17 cellular contexts compared by ENCODE assay signal in genomic region chr18:50284226-50284885, GRCh38. TPM values are rescaled to one million over a fixed set of nuclear protein-coding genes. Genes with fewer than 3 reads are reported as not detected.
DNase-seq lines count a peak whose midpoint lies in the region; ATAC-seq and TF ChIP-seq lines count a peak whose summit lies in the region.
"Had no signal": no experiment of that assay in that cellular context is flagged by ENCODE, and none has a peak within 500 bp of the region (broad histone marks: within the 10 kb centered on the region; RNA-seq: fewer than 3 reads in every experiment).

No MANE protein-coding gene starts in this region.

- no peak overlapping the region for H3K4me3 ChIP-seq in CD4-positive, alpha-beta memory T cell (ENCODE audit: low read length in 2 of 2)
- H3K4me3 ChIP-seq: colonic mucosa, gastroesophageal sphincter, left lung had no signal

- peaks cover 0 to 2% (median 0%) of the 10 kb centered on the region in 8 donors for H3K9me3 Mint-ChIP-seq in CD4-positive, alpha-beta memory T cell
- H3K9me3 Mint-ChIP-seq in activated T-helper 2 cell treated with anti-CD3 and anti-CD28 coated beads, Interferon-gamma antibody, Interleukin-2, Interleukin-4, amounts not matched to agents 10 μg/mL and 5 μg/mL and 100 μg/mL, durations not matched to agents 14 hours and 24 hours and 36 hours: no peaks in the 10 kb centered on the region
- no peaks in the 10 kb centered on the region for H3K9me3 Mint-ChIP-seq in mesothelial cell of epicardium
- H3K9me3 Mint-ChIP-seq: stimulated activated naive CD8-positive, alpha-beta T cell treated with anti-CD3 and anti-CD28 coated beads, Interleukin-15, amount 100 ng/mL, for 72 hours had no signal

- no peaks in the 10 kb centered on the region for H3K27me3 Mint-ChIP-seq in CD4-positive, alpha-beta memory T cell
- no peaks in the 10 kb centered on the region for H3K27me3 Mint-ChIP-seq in activated T-helper 2 cell treated with anti-CD3 and anti-CD28 coated beads, Interferon-gamma antibody, Interleukin-2, Interleukin-4, amounts not matched to agents 10 μg/mL and 5 μg/mL and 100 μg/mL, durations not matched to agents 14 hours and 24 hours and 36 hours (ENCODE audit: low read depth)
- no peaks in the 10 kb centered on the region for H3K27me3 Mint-ChIP-seq in mesothelial cell of epicardium (ENCODE audit: low read depth)
- H3K27me3 Mint-ChIP-seq: stimulated activated naive CD8-positive, alpha-beta T cell treated with anti-CD3 and anti-CD28 coated beads, Interleukin-15, amount 100 ng/mL, for 72 hours had no signal

- intact Hi-C loops in CD4-positive, alpha-beta memory T cell (cut with micrococcal nuclease): loop anchor here (10.0 kb wide), 1 partner anchor 1340 kb away; no protein-coding TSS in a partner anchor
- intact Hi-C loops in activated T-helper 2 cell treated with anti-CD3 and anti-CD28 coated beads, Interferon-gamma antibody, Interleukin-2, Interleukin-4, amounts not matched to agents 10 μg/mL and 5 μg/mL and 100 μg/mL, durations not matched to agents 14 hours and 24 hours and 36 hours (cut with micrococcal nuclease): loop anchor here (10.0 kb wide), 4 partner anchors 470 to 1750 kb away; partner anchors contain the start of genes ACAA2, CTIF and RPL17

- in situ Hi-C loops in GM13977 (cut with MboI; ENCODE audit: low pct_unique_long_range_greater_than_20kb, low sequenced_read_pairs, unreplicated experiment): loop anchor here (10.0 kb wide), 1 partner anchor 70 kb away; no protein-coding TSS in a partner anchor

- peaks cover 37% of the 10 kb centered on the region for H3K4me1 ChIP-seq in CD4-positive, alpha-beta memory T cell (ENCODE audit: insufficient read depth, low read length)

- H3K27me3 ChIP-seq in CD4-positive, alpha-beta memory T cell (ENCODE audit: insufficient read depth, low read length): no peaks in the 10 kb centered on the region
- H3K27me3 ChIP-seq: colonic mucosa, gastroesophageal sphincter, left lung had no signal

- no peak overlapping the region for H3K27ac ChIP-seq in CD4-positive, alpha-beta memory T cell (ENCODE audit: low read depth, low read length)
- H3K27ac ChIP-seq: colonic mucosa, gastroesophageal sphincter, left lung, parathyroid adenoma had no signal

- H3K27ac Mint-ChIP-seq in CD4-positive, alpha-beta memory T cell: peak overlapping the region in 6 of 7 donors; percentile 17 to 91 (median 76)
- H3K27ac Mint-ChIP-seq in activated T-helper 2 cell treated with anti-CD3 and anti-CD28 coated beads, Interferon-gamma antibody, Interleukin-2, Interleukin-4, amounts not matched to agents 10 μg/mL and 5 μg/mL and 100 μg/mL, durations not matched to agents 14 hours and 24 hours and 36 hours: no peak overlapping the region
- H3K27ac Mint-ChIP-seq in mesothelial cell of epicardium: no peak overlapping the region

- H3K4me3 Mint-ChIP-seq in CD4-positive, alpha-beta memory T cell: peak overlapping the region in 6 of 8 donors; percentile 28 to 78 (median 56)
- H3K4me3 Mint-ChIP-seq in activated T-helper 2 cell treated with anti-CD3 and anti-CD28 coated beads, Interferon-gamma antibody, Interleukin-2, Interleukin-4, amounts not matched to agents 10 μg/mL and 5 μg/mL and 100 μg/mL, durations not matched to agents 14 hours and 24 hours and 36 hours (ENCODE audit: low read depth): peak overlapping the region; percentile 33
- H3K4me3 Mint-ChIP-seq in mesothelial cell of epicardium: peak overlapping the region; percentile 37

- no peaks in the 10 kb centered on the region for H3K9me3 ChIP-seq in CD4-positive, alpha-beta memory T cell (ENCODE audit: control insufficient read depth in 1 of 2, low read length in 2 of 2)
- H3K9me3 ChIP-seq: colonic mucosa, gastroesophageal sphincter, left lung had no signal

- no peak for ATAC-seq in HG02763 (IDR thresholded peaks at IDR 0.05; ENCODE audit: unreplicated experiment)
- ATAC-seq in HG03378 (IDR thresholded peaks at IDR 0.05; ENCODE audit: unreplicated experiment): no peak
- ATAC-seq: gastroesophageal sphincter; HepG2; left lung; stimulated activated naive CD8-positive, alpha-beta T cell treated with anti-CD3 and anti-CD28 coated beads, Interleukin-15, amount 100 ng/mL, for 72 hours had no signal

- peaks cover 22% of the 10 kb centered on the region for H3K36me3 ChIP-seq in CD4-positive, alpha-beta memory T cell (ENCODE audit: insufficient read depth, low read length)
- H3K36me3 ChIP-seq: colonic mucosa had no signal

- TF ChIP-seq CTCF in mesothelial cell of epicardium (IDR thresholded peaks at IDR 0.05; ENCODE audit: unreplicated experiment) (no peak), GM13977 (IDR thresholded peaks at IDR 0.05; ENCODE audit: extremely low read depth, insufficient read depth, missing control alignments) (no peak)

- H3K36me3 Mint-ChIP-seq in CD4-positive, alpha-beta memory T cell: peaks cover 30 to 72% of the 10 kb centered on the region in 2 donors
- peaks cover 72% of the 10 kb centered on the region for H3K36me3 Mint-ChIP-seq in activated T-helper 2 cell treated with anti-CD3 and anti-CD28 coated beads, Interferon-gamma antibody, Interleukin-2, Interleukin-4, amounts not matched to agents 10 μg/mL and 5 μg/mL and 100 μg/mL, durations not matched to agents 14 hours and 24 hours and 36 hours (ENCODE audit: low read depth)
- peaks cover 16% of the 10 kb centered on the region for H3K36me3 Mint-ChIP-seq in mesothelial cell of epicardium

- peaks cover 35 to 70% (median 51%) of the 10 kb centered on the region in 4 donors for H3K4me1 Mint-ChIP-seq in CD4-positive, alpha-beta memory T cell
- peaks cover 34% of the 10 kb centered on the region for H3K4me1 Mint-ChIP-seq in activated T-helper 2 cell treated with anti-CD3 and anti-CD28 coated beads, Interferon-gamma antibody, Interleukin-2, Interleukin-4, amounts not matched to agents 10 μg/mL and 5 μg/mL and 100 μg/mL, durations not matched to agents 14 hours and 24 hours and 36 hours (ENCODE audit: low read depth)
- H3K4me1 Mint-ChIP-seq in mesothelial cell of epicardium: peaks cover 30% of the 10 kb centered on the region

- POLR2A ChIA-PET in CD4-positive, alpha-beta memory T cell (lab: Charles Lee; ENCODE audit: partially characterized antibody): no interaction called here

- no peak for DNase-seq in CD4-positive, alpha-beta memory T cell
- DNase-seq in HPDE6-E6E7 (ENCODE audit: extremely low spot score) (peak; percentile 46), mesothelial cell of epicardium (ENCODE audit: low spot score in 2 of 2, unreplicated experiment in 2 of 2) (peak in 1 of 2 experiments; percentile 29), GM13977 (ENCODE audit: low spot score) (no peak)
- no peak for DNase-seq in activated T-helper 2 cell treated with anti-CD3 and anti-CD28 coated beads, Interferon-gamma antibody, Interleukin-2, Interleukin-4, amounts not matched to agents 10 μg/mL and 5 μg/mL and 100 μg/mL, durations not matched to agents 14 hours and 24 hours and 36 hours (ENCODE audit: low spot score)
- DNase-seq in stimulated activated CD4-positive, alpha-beta T cell treated with anti-CD3 and anti-CD28 coated beads, Interleukin-2, amount 100 ng/mL, for 24 hours: no peak
- DNase-seq: colonic mucosa; DMS79; NCI-H187 treated with DMSO at 0.1 percent for 48 hours; stimulated activated CD4-positive, alpha-beta T cell treated with anti-CD3 and anti-CD28 coated beads, Interleukin-1b, Interleukin-23, amount 100 ng/mL, for 48 hours; stimulated activated naive CD8-positive, alpha-beta T cell treated with anti-CD3 and anti-CD28 coated beads, Interleukin-15, amount 100 ng/mL, for 72 hours had no signal

- CTCF ChIA-PET in CD4-positive, alpha-beta memory T cell (lab: Charles Lee; ENCODE audit: partially characterized antibody): no interaction called here

RNA-seq across cellular contexts. Expression of gene MBD1, which starts 3.0 kb away (rescaled TPM):
- 100 to 1,000 TPM; 135 to 144 TPM for total RNA-seq in CD4-positive, alpha-beta memory T cell
- polyA plus RNA-seq in CD4-positive, alpha-beta memory T cell: 10 to 100 TPM; 24.5 to 39.2 TPM
- 78.4 and 79.7 TPM in 2 replicates for total RNA-seq in activated T-helper 2 cell treated with anti-CD3 and anti-CD28 coated beads, Interferon-gamma antibody, Interleukin-2, Interleukin-4, amounts not matched to agents 10 μg/mL and 5 μg/mL and 100 μg/mL, durations not matched to agents 14 hours and 24 hours and 36 hours
- total RNA-seq in mesothelial cell of epicardium: 87.2 to 93.0 TPM (median 88.2 TPM) in 3 replicates

RNA-seq across cellular contexts. Expression of gene CXXC1, which starts 3.1 kb away (rescaled TPM):
- total RNA-seq in CD4-positive, alpha-beta memory T cell: 100 to 1,000 TPM; 165 to 191 TPM
- 10 to 100 TPM; 38.1 to 80.8 TPM for polyA plus RNA-seq in CD4-positive, alpha-beta memory T cell
- total RNA-seq in activated T-helper 2 cell treated with anti-CD3 and anti-CD28 coated beads, Interferon-gamma antibody, Interleukin-2, Interleukin-4, amounts not matched to agents 10 μg/mL and 5 μg/mL and 100 μg/mL, durations not matched to agents 14 hours and 24 hours and 36 hours: 94.9 and 101 TPM in 2 replicates
- total RNA-seq in mesothelial cell of epicardium: 77.3 to 81.3 TPM (median 80.2 TPM) in 3 replicates

RNA-seq across cellular contexts. Expression of gene CFAP53, which starts 18.1 kb away (rescaled TPM):
- total RNA-seq in CD4-positive, alpha-beta memory T cell: 1 to 10 TPM; 1.4 to 1.6 TPM
- polyA plus RNA-seq in CD4-positive, alpha-beta memory T cell: under 1 TPM; 0.10 to 0.13 TPM
- 0.25 and 0.51 TPM in 2 replicates for total RNA-seq in activated T-helper 2 cell treated with anti-CD3 and anti-CD28 coated beads, Interferon-gamma antibody, Interleukin-2, Interleukin-4, amounts not matched to agents 10 μg/mL and 5 μg/mL and 100 μg/mL, durations not matched to agents 14 hours and 24 hours and 36 hours
- total RNA-seq in mesothelial cell of epicardium: 0.44 to 0.70 TPM (median 0.65 TPM) in 3 replicates

Comparison
In these comparisons a context has a peak if more than half of its experiments do, and no peak if none do; other contexts are left out.
1. H3K27ac Mint-ChIP-seq: peak in CD4-positive, alpha-beta memory T cell (6 of 7); none in activated T-helper 2 cell treated with anti-CD3 and anti-CD28 coated beads, Interferon-gamma antibody, Interleukin-2, Interleukin-4, amounts not matched to agents 10 μg/mL and 5 μg/mL and 100 μg/mL, durations not matched to agents 14 hours and 24 hours and 36 hours (single experiment) and mesothelial cell of epicardium (single experiment).
2. Peak in every context shown above with its lines, with median percentiles within 50 percentile points of each other: H3K4me3 Mint-ChIP-seq.